ENCODE assay signal across 8 cellular contexts in the genomic region with DNA sequence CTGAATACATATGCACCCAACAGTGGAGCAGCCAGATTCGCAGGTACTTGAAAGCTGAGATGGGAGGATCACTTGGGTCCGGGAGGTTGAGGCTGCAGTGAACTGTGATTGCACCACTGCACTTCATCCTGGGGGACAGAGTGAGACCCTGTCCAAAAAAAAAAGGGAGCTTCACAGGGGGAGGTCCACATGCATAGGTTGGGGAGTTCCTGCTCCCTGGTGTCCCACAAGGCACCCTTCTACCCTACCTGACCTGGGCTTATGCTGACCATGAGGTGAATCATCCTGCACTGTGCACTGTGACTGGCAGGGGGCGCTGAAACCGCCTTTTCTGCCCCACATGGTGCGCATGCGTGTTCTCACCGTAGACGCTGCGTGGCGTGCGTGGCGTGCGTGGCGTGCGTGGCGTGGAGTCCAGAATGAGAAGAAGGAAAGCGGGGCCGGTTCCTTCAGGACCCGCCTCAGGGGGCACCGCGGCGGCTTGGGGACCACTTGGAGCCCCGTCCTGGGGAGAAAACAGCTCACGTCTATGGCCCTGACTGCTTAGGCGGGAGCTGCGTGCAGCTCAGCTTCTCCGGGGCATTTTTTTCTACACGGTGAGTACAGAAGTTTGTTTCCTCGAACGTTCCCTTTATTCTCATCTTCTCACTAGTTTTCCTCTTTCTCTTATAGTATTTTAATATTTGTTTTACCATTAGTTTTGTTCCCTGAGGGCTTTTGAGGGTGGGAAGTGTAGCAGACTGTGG.
DNase-seq lines count a peak whose midpoint lies in the region; ATAC-seq and TF ChIP-seq lines count a peak whose summit lies in the region.

No MANE protein-coding gene starts in this region.

- H3K27me3 Mint-ChIP-seq in activated T-cell treated with anti-CD3 and anti-CD28 coated beads, Interleukin-2, amount 50 U/mL, for 24 hours, result no peaks in the 10 kb centered on the region

- H3K4me3 ChIP-seq in esophagus muscularis mucosa, result peak overlapping the region; percentile 70 to 90 (median 80)

- H3K4me3 Mint-ChIP-seq in activated T-cell treated with anti-CD3 and anti-CD28 coated beads, Interleukin-2, amount 50 U/mL, for 24 hours, result peak overlapping the region; percentile 97

- H3K36me3 Mint-ChIP-seq in activated T-cell treated with anti-CD3 and anti-CD28 coated beads, Interleukin-2, amount 50 U/mL, for 24 hours (ENCODE audit: low read depth), result peaks cover 41% of the 10 kb centered on the region

- H3K4me1 Mint-ChIP-seq in activated T-cell treated with anti-CD3 and anti-CD28 coated beads, Interleukin-2, amount 50 U/mL, for 24 hours (ENCODE audit: low read depth), result peaks cover 39% of the 10 kb centered on the region

- H3K27ac ChIP-seq in esophagus muscularis mucosa (replicated peaks in 1 of 4), result peak overlapping the region; percentile 81 to 83 (median 82)

- peaks cover 8 to 52% (median 41%) of the 10 kb centered on the region in 4 donors for H3K4me1 ChIP-seq in esophagus muscularis mucosa

- peak; percentile 81 for ATAC-seq in GM21381 (IDR thresholded peaks at IDR 0.05; ENCODE audit: unreplicated experiment)

- no peaks in the 10 kb centered on the region for H3K36me3 ChIP-seq in esophagus muscularis mucosa

- TF ChIP-seq POLR2A in esophagus muscularis mucosa (IDR thresholded peaks at IDR 0.05; ENCODE audit: low read depth), result no peak

- H3K27ac Mint-ChIP-seq in activated T-cell treated with anti-CD3 and anti-CD28 coated beads, Interleukin-2, amount 50 U/mL, for 24 hours, result peak overlapping the region; percentile 98

- no peak for TF ChIP-seq EP300 in esophagus muscularis mucosa (IDR thresholded peaks at IDR 0.05)

- peak; percentile 90 to 97 (median 91) for TF ChIP-seq CTCF in esophagus muscularis mucosa (IDR thresholded peaks at IDR 0.05)

- no peaks in the 10 kb centered on the region for H3K9me3 ChIP-seq in esophagus muscularis mucosa

- no peaks in the 10 kb centered on the region for H3K27me3 ChIP-seq in esophagus muscularis mucosa

- H3K9me3 Mint-ChIP-seq in activated T-cell treated with anti-CD3 and anti-CD28 coated beads, Interleukin-2, amount 50 U/mL, for 24 hours, result no peaks in the 10 kb centered on the region

- peak; percentile 96 for DNase-seq in D341Med (ENCODE audit: low spot score)
- DNase-seq in HuH-7 (ENCODE audit: low spot score), result peak; percentile 97
- peak; percentile 70 for DNase-seq in OCI-M2 (lab: John Stamatoyannopoulos, UW; ENCODE audit: unreplicated experiment)
- DNase-seq in activated T-cell treated with anti-CD3 and anti-CD28 coated beads, Interleukin-2, amount 50 U/mL, for 24 hours, result peak; percentile 93
- peak; percentile 95 for DNase-seq in esophagus muscularis mucosa (ENCODE audit: extremely low spot score)
- DNase-seq in myocyte (ENCODE audit: low read depth), result peak; percentile 92
- DNase-seq in stimulated activated CD8-positive, alpha-beta memory T cell treated with anti-CD3 and anti-CD28 coated beads, Interleukin-7, amount 100 ng/mL, for 4 hours (ENCODE audit: low read depth in 2 of 2), result peak; percentile 77 to 87

- WGBS in esophagus muscularis mucosa, result 17% methylated on average over 9 of the region's 30 CpGs

- intact Hi-C loops in esophagus muscularis mucosa (cut with DNase I), result no loop called here

Comparison
In these comparisons a context has a peak if more than half of its experiments do, and no peak if none do; other contexts are left out.
1. Peak in every context shown above with its lines: DNase-seq, ATAC-seq, H3K4me3 ChIP-seq and H3K27ac ChIP-seq.